Comparison of ENCODE assay signal across 1 cellular context in genomic region chr6:7035837-7036249, GRCh38.
A peak's percentile ranks its signal among the peaks of the same experiment; 100 is the strongest.
TF ChIP-seq lines count a peak whose summit lies in the region.

No MANE protein-coding gene starts in this region.

TF ChIP-seq in K562, 482 proteins besides CTCF, POLR2A, EP300 and RAD21 (continued from another document):
- TF ChIP-seq ZBTB40 (IDR thresholded peaks at IDR 0.05) (no peak), ZBTB40 (CRISPR knock-in tag; IDR thresholded peaks at IDR 0.05) (no peak), CBX8 (IDR thresholded peaks at IDR 0.05; ENCODE audit: borderline replicate concordance, extremely low read depth, low read depth, low read length, poor library complexity, severe bottlenecking) (no peak), DLX4 (CRISPR knock-in tag; IDR thresholded peaks at IDR 0.05) (no peak), BRCA1 (IDR thresholded peaks at IDR 0.05) (no peak), BRCA1 (CRISPR knock-in tag; IDR thresholded peaks at IDR 0.05) (no peak), GABPB2 (CRISPR knock-in tag; conservative IDR thresholded peaks at IDR 0.05) (no peak), MCM7 (IDR thresholded peaks at IDR 0.05) (no peak), SREBF1 (IDR thresholded peaks at IDR 0.05; ENCODE audit: borderline replicate concordance, low read depth, low read length) (no peak), NFIC (IDR thresholded peaks at IDR 0.05) (peak; percentile 79), ZNF23 (CRISPR knock-in tag; IDR thresholded peaks at IDR 0.05) (no peak), PBX2 (CRISPR knock-in tag; IDR thresholded peaks at IDR 0.05; ENCODE audit: low read depth) (no peak), PBX2 (tag; conservative IDR thresholded peaks at IDR 0.05; ENCODE audit: low read depth) (no peak), ZNF253 (CRISPR knock-in tag; conservative IDR thresholded peaks at IDR 0.05) (no peak), MYNN (IDR thresholded peaks at IDR 0.05) (no peak), MYNN (CRISPR knock-in tag; IDR thresholded peaks at IDR 0.05) (no peak), HMBOX1 (IDR thresholded peaks at IDR 0.05) (peak; percentile 59; the same call in 1 of the 2 replicates), PTBP1 (IDR thresholded peaks at IDR 0.05; ENCODE audit: low read depth, low read length) (no peak), FOXA3 (CRISPR knock-in tag; conservative IDR thresholded peaks at IDR 0.05 in 1 of 2, IDR thresholded peaks at IDR 0.05 in 1 of 2) (no peak), TCF3 (CRISPR knock-in tag; IDR thresholded peaks at IDR 0.05) (no peak), FOXP1 (CRISPR knock-in tag; IDR thresholded peaks at IDR 0.05) (no peak), NR1H2 (CRISPR knock-in tag; IDR thresholded peaks at IDR 0.05) (no peak), KDM1A (IDR thresholded peaks at IDR 0.05) (peak; percentile 34 to 65; a peak in 3 of 4 replicates)
